In the genomic region with DNA sequence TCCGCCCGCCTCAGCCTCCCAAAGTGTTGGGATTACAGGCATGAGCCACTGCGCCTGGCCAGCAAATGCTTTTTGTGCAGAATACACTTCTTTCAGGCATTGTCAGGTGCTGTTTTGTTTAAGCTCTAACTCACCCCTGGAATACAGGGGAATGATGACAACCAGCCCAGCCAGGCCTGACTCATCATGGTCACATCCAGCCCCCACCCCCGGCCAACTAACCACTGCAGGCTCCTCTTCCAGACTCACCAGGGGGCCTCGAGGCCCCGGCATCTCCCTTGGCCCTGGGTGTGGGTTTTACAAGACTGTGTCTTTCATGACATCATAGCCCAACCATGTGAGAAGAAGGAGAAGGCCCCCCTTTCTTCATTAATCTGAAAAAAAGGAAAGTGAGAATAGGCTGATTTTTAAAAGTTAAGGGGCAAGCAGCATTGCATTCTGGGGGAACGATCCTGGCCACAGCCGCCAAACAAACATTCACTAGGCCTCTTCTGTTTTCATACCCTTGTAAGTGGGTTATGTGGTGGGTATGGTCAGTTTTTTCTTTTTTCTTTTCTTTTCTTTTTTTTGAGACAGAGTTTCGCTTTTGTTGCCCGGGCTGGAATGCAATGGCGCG, we compare ENCODE assay signal across 10 cellular contexts. TPM values are rescaled to one million over a fixed set of nuclear protein-coding genes. Genes with fewer than 3 reads are reported as not detected.
DNase-seq lines count a peak whose midpoint lies in the region; ATAC-seq and TF ChIP-seq lines count a peak whose summit lies in the region.
"Had no signal": no experiment of that assay in that cellular context is flagged by ENCODE, and none has a peak within 500 bp of the region (broad histone marks: within the 10 kb centered on the region; RNA-seq: fewer than 3 reads in every experiment).

No MANE protein-coding gene starts in this region.

- H3K4me1 Mint-ChIP-seq in activated CD4-positive, alpha-beta T cell treated with anti-CD3 and anti-CD28 coated beads for 36 hours, result no peaks in the 10 kb centered on the region
- peaks cover 5% of the 10 kb centered on the region for H3K4me1 Mint-ChIP-seq in activated T-cell treated with anti-CD3 and anti-CD28 coated beads, Interleukin-2, amount 50 U/mL, for 72 hours (ENCODE audit: low read depth)

- no peak for TF ChIP-seq POLR2A in transverse colon (IDR thresholded peaks at IDR 0.05)

- no peaks in the 10 kb centered on the region for H3K9me2 ChIP-seq in hepatocyte (replicated peaks; ENCODE audit: insufficient read depth)

- H3K27me3 Mint-ChIP-seq in activated CD4-positive, alpha-beta T cell treated with anti-CD3 and anti-CD28 coated beads for 36 hours, result no peaks in the 10 kb centered on the region
- peaks cover 10% of the 10 kb centered on the region for H3K27me3 Mint-ChIP-seq in activated T-cell treated with anti-CD3 and anti-CD28 coated beads, Interleukin-2, amount 50 U/mL, for 72 hours (ENCODE audit: low read depth)

- H3K27ac ChIP-seq in hepatocyte, result peak overlapping the region; percentile 91
- peak overlapping the region; percentile 63 to 83 (median 77) for H3K27ac ChIP-seq in transverse colon

- H4K20me1 ChIP-seq in hepatocyte (ENCODE audit: insufficient read depth, poor library complexity, severe bottlenecking), result no peaks in the 10 kb centered on the region

- ATAC-seq in activated CD4-positive, alpha-beta T cell treated with anti-CD3 and anti-CD28 coated beads for 36 hours, result no peak
- no peak for ATAC-seq in activated T-cell treated with anti-CD3 and anti-CD28 coated beads, Interleukin-2, amount 50 U/mL, for 72 hours (replicated peaks in 1 of 2)

- no peak overlapping the region for H3K4me2 ChIP-seq in hepatocyte

- DNase-seq in activated CD4-positive, alpha-beta T cell treated with anti-CD3 and anti-CD28 coated beads for 36 hours, result peak; percentile 27
- no peak for DNase-seq in activated CD4-positive, alpha-beta T cell treated with anti-CD3 and anti-CD28 coated beads, Interleukin-2, amount 50 U/mL, for 4 hours
- peak; percentile 96 for DNase-seq in amniotic epithelial cell (ENCODE audit: low read depth)
- DNase-seq in hepatocyte (ENCODE audit: low spot score), result peak; percentile 86
- peak; percentile 47 for DNase-seq in transverse colon
- no peak for DNase-seq in DMS53 (lab: John Stamatoyannopoulos, UW)
- DNase-seq in GM19240 (ENCODE audit: insufficient read length, low spot score), result no peak
- DNase-seq in activated T-cell treated with anti-CD3 and anti-CD28 coated beads, Interleukin-2, amount 50 U/mL, for 72 hours, result no peak
- DNase-seq: NCI-H2029 had no signal

- WGBS in hepatocyte (ENCODE audit: low lambda C conversion rate, missing lambda C conversion rate), result 69% methylated on average over 12 of the region's 12 CpGs
- 68 to 100% methylated on average over 5 to 12 of the region's 12 CpGs for WGBS in transverse colon (ENCODE audit: low coverage in 1 of 2), 2 donors

- H3K36me3 Mint-ChIP-seq in activated CD4-positive, alpha-beta T cell treated with anti-CD3 and anti-CD28 coated beads for 36 hours (ENCODE audit: low read depth), result no peaks in the 10 kb centered on the region
- no peaks in the 10 kb centered on the region for H3K36me3 Mint-ChIP-seq in activated T-cell treated with anti-CD3 and anti-CD28 coated beads, Interleukin-2, amount 50 U/mL, for 72 hours (ENCODE audit: insufficient read depth in 2 of 2)

- no peak overlapping the region for H2AFZ ChIP-seq in hepatocyte

- TF ChIP-seq EP300 in transverse colon (IDR thresholded peaks at IDR 0.05; ENCODE audit: low read depth), result no peak

- H3K4me3 Mint-ChIP-seq in activated CD4-positive, alpha-beta T cell treated with anti-CD3 and anti-CD28 coated beads for 36 hours, result no peak overlapping the region
- H3K4me3 Mint-ChIP-seq in activated T-cell treated with anti-CD3 and anti-CD28 coated beads, Interleukin-2, amount 50 U/mL, for 72 hours, result no peak overlapping the region

- no peaks in the 10 kb centered on the region for H3K36me3 ChIP-seq in hepatocyte (replicated peaks; ENCODE audit: insufficient read depth, low read depth)
- no peaks in the 10 kb centered on the region for H3K36me3 ChIP-seq in transverse colon

- peaks cover 28% of the 10 kb centered on the region for H3K4me1 ChIP-seq in hepatocyte (ENCODE audit: insufficient read depth)
- peaks cover 11 to 26% (median 24%) of the 10 kb centered on the region in 4 donors for H3K4me1 ChIP-seq in transverse colon

- CTCF ChIA-PET in activated CD4-positive, alpha-beta T cell treated with anti-CD3 and anti-CD28 coated beads for 36 hours (lab: Charles Lee), result interaction anchor here (0.7 kb wide), 1 partner anchor 11 kb away, joined by 4 read pairs; no protein-coding TSS in a partner anchor

- no peak overlapping the region for H3K27ac Mint-ChIP-seq in activated CD4-positive, alpha-beta T cell treated with anti-CD3 and anti-CD28 coated beads for 36 hours
- H3K27ac Mint-ChIP-seq in activated T-cell treated with anti-CD3 and anti-CD28 coated beads, Interleukin-2, amount 50 U/mL, for 72 hours, result no peak overlapping the region

- no peak for TF ChIP-seq CTCF in hepatocyte (IDR thresholded peaks at IDR 0.05; ENCODE audit: poor library complexity)
- TF ChIP-seq CTCF in transverse colon (IDR thresholded peaks at IDR 0.05), result no peak

- H3K4me3 ChIP-seq in hepatocyte (no peak overlapping the region), transverse colon (no peak overlapping the region)

- no peaks in the 10 kb centered on the region for H3K9me3 Mint-ChIP-seq in activated CD4-positive, alpha-beta T cell treated with anti-CD3 and anti-CD28 coated beads for 36 hours (ENCODE audit: low read depth)
- no peaks in the 10 kb centered on the region for H3K9me3 Mint-ChIP-seq in activated T-cell treated with anti-CD3 and anti-CD28 coated beads, Interleukin-2, amount 50 U/mL, for 72 hours

- POLR2A ChIA-PET in activated CD4-positive, alpha-beta T cell treated with anti-CD3 and anti-CD28 coated beads for 36 hours (lab: Charles Lee), result interaction anchor here (0.6 kb wide), 1 partner anchor 43 kb away, joined by 3 read pairs; no protein-coding TSS in a partner anchor

- H3K9me3 ChIP-seq in hepatocyte (ENCODE audit: low read depth), result no peaks in the 10 kb centered on the region
- no peaks in the 10 kb centered on the region for H3K9me3 ChIP-seq in transverse colon

- intact Hi-C loops in activated CD4-positive, alpha-beta T cell treated with anti-CD3 and anti-CD28 coated beads for 36 hours (cut with DNase I, micrococcal nuclease), result no loop called here
- intact Hi-C loops in transverse colon (cut with DNase I; ENCODE audit: low total_unique reads), result no loop called here

- H3K79me2 ChIP-seq in hepatocyte, result no peaks in the 10 kb centered on the region

- in situ Hi-C loops in transverse colon (cut with MboI; ENCODE audit: low pct_ligation_motif_present in 1 of 4, low pct_unique_long_range_greater_than_20kb in 1 of 4, low sequenced_read_pairs in 3 of 4), result no loop called here

- no peaks in the 10 kb centered on the region for H3K27me3 ChIP-seq in hepatocyte
- H3K27me3 ChIP-seq in transverse colon, result no peaks in the 10 kb centered on the region

RNA-seq across cellular contexts. Expression of a gene that starts 35.6 kb away (rescaled TPM):
- total RNA-seq in activated CD4-positive, alpha-beta T cell treated with anti-CD3 and anti-CD28 coated beads for 36 hours, result under 1 TPM in 1 of 2 experiments, not detected in 1; 0.05 TPM
- total RNA-seq in hepatocyte (2.6 and 3.4 TPM in 2 replicates), transverse colon (10 to 100 TPM in 3 of 4 donors, 1 to 10 TPM in 1; 9.4 to 59.1 (median 16.0) TPM)
- 1.2 and 2.2 TPM in 2 replicates for polyA plus RNA-seq in hepatocyte
- total RNA-seq in activated T-cell treated with anti-CD3 and anti-CD28 coated beads, Interleukin-2, amount 50 U/mL, for 72 hours, result not detected

RNA-seq across cellular contexts. Expression of a gene that starts 40.8 kb away (rescaled TPM):
- not detected for total RNA-seq in activated CD4-positive, alpha-beta T cell treated with anti-CD3 and anti-CD28 coated beads for 36 hours
- total RNA-seq in hepatocyte (not detected in 2 replicates), transverse colon (not detected)
- polyA plus RNA-seq in hepatocyte, result not detected in 2 replicates
- total RNA-seq in activated T-cell treated with anti-CD3 and anti-CD28 coated beads, Interleukin-2, amount 50 U/mL, for 72 hours, result not detected
- polyA plus RNA-seq: esophagus had no signal

RNA-seq across cellular contexts. Expression of a gene that starts 41.4 kb away (rescaled TPM):
- total RNA-seq in activated CD4-positive, alpha-beta T cell treated with anti-CD3 and anti-CD28 coated beads for 36 hours, result 1 to 10 TPM in 1 of 2 experiments, under 1 TPM in 1; 0.82 to 1.1 TPM
- total RNA-seq in hepatocyte (4.0 and 4.5 TPM in 2 replicates), transverse colon (10 to 100 TPM in 3 of 4 donors, 1 to 10 TPM in 1; 9.7 to 14.6 (median 12.5) TPM)
- 1.2 and 3.0 TPM in 2 replicates for polyA plus RNA-seq in hepatocyte
- 1 to 10 TPM; 2.9 to 4.0 TPM for total RNA-seq in activated T-cell treated with anti-CD3 and anti-CD28 coated beads, Interleukin-2, amount 50 U/mL, for 72 hours

RNA-seq across cellular contexts. Expression of a gene that starts 49.2 kb away (rescaled TPM):
- total RNA-seq in activated CD4-positive, alpha-beta T cell treated with anti-CD3 and anti-CD28 coated beads for 36 hours, result 1,000 to 10,000 TPM; 2,227 to 2,561 TPM
- total RNA-seq in hepatocyte, result 1,257 and 1,574 TPM in 2 replicates
- 927 and 1,057 TPM in 2 replicates for polyA plus RNA-seq in hepatocyte
- total RNA-seq in transverse colon, result 1,000 to 10,000 TPM in 3 of 4 donors, 100 to 1,000 TPM in 1; 498 to 3,953 (median 1,382) TPM
- total RNA-seq in activated T-cell treated with anti-CD3 and anti-CD28 coated beads, Interleukin-2, amount 50 U/mL, for 72 hours, result 1,000 to 10,000 TPM; 1,754 to 1,822 TPM

RNA-seq across cellular contexts. Expression of a gene that starts 49.4 kb away (rescaled TPM):
- 10 to 100 TPM; 51.9 to 95.9 TPM for total RNA-seq in activated CD4-positive, alpha-beta T cell treated with anti-CD3 and anti-CD28 coated beads for 36 hours
- 40.3 and 44.0 TPM in 2 replicates for total RNA-seq in hepatocyte
- 84.4 and 95.5 TPM in 2 replicates for polyA plus RNA-seq in hepatocyte
- total RNA-seq in transverse colon, result 10 to 100 TPM in 3 of 4 donors, 1 to 10 TPM in 1; 9.8 to 37.0 (median 22.8) TPM
- 100 to 1,000 TPM; 116 to 125 TPM for total RNA-seq in activated T-cell treated with anti-CD3 and anti-CD28 coated beads, Interleukin-2, amount 50 U/mL, for 72 hours

Comparison
In these comparisons a context has a peak if more than half of its experiments do, and no peak if none do; other contexts are left out.
1. DNase-seq: peak in activated CD4-positive, alpha-beta T cell treated with anti-CD3 and anti-CD28 coated beads for 36 hours (single experiment), amniotic epithelial cell (single experiment), hepatocyte (single experiment) and transverse colon (single experiment); none in activated CD4-positive, alpha-beta T cell treated with anti-CD3 and anti-CD28 coated beads, Interleukin-2, amount 50 U/mL, for 4 hours (0 of 2), DMS53 (single experiment), GM19240 (single experiment) and activated T-cell treated with anti-CD3 and anti-CD28 coated beads, Interleukin-2, amount 50 U/mL, for 72 hours (0 of 2).